32 cellular contexts compared by ENCODE assay signal in the genomic region with DNA sequence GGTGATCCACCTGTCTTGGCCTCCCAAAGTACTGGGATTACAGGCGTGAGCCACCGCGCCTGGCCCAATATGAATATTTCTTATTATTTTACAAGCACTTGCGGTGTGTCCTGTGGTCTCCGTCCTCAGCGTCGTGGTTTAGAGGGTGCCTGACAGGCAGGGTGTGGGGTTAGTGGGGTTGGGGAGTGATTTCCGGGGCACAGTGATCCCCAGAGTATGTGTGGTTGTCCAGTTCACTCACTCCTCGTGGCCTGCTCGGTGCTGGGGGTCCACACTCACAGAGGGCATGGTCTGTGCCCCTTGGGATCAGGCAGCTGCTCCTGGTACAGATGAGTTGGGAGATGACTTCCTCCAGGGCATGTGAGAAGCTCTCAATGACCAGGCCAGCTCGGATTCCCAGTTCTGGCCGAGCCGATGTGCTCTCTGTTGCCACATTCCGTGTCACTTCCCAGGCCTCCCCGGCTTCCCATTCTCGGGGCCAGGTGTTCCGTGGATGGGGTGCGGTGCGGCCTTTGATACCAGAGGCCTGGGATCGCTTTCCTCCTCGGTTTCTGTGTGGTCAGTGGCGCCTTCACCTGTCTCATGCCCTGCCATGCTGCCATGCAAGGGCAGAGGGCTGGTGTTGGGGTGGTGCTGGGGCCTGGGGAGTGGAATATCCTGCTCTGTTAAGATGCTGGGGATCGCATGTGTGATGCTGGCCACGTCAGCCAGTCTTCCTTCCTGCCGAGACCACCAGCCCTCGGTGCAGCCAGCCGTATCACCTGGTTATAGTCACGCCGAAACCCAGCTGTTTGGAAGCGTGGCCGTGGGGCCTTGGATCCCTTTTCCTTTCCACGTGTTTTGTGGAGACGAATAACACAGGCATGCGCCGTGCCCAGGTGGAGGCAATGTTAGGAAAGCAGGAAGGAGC. TPM values are rescaled to one million over a fixed set of nuclear protein-coding genes. Genes with fewer than 3 reads are reported as not detected.
A peak's percentile ranks its signal among the peaks of the same experiment; 100 is the strongest.
DNase-seq lines count a peak whose midpoint lies in the region; ATAC-seq, FAIRE-seq and TF ChIP-seq lines count a peak whose summit lies in the region.
"Had no signal": no experiment of that assay in that cellular context is flagged by ENCODE, and none has a peak within 500 bp of the region (broad histone marks: within the 10 kb centered on the region; RNA-seq: fewer than 3 reads in every experiment).

No MANE protein-coding gene starts in this region.

- H3K18ac ChIP-seq in neuronal stem cell (ENCODE audit: low read length), result peak overlapping the region; percentile 38

- H3K27me3 ChIP-seq in GM06990 (replicated peaks; ENCODE audit: control insufficient read depth, insufficient read depth, low read length), result no peaks in the 10 kb centered on the region
- H3K27me3 ChIP-seq in neuronal stem cell (ENCODE audit: control insufficient read depth in 3 of 3, insufficient read depth in 3 of 3, low read depth in 1 of 3, low read length in 3 of 3), result peaks cover 0 to 2% (median 0%) of the 10 kb centered on the region in 3 experiments
- H3K27me3 ChIP-seq in right lobe of liver, result no peaks in the 10 kb centered on the region
- H3K27me3 ChIP-seq: brain microvascular endothelial cell, esophagus squamous epithelium, left lung, SJSA1 had no signal

- H3K4me3 Mint-ChIP-seq in glutamatergic neuron (ENCODE audit: unreplicated experiment), result no peak overlapping the region
- H3K4me3 Mint-ChIP-seq: activated T-cell treated with anti-CD3 and anti-CD28 coated beads, Interleukin-2, amount 50 U/mL, for 24 hours; CD8-positive, alpha-beta T cell; endodermal cell; mesothelial cell of epicardium; naive thymus-derived CD8-positive, alpha-beta T cell had no signal

- peak overlapping the region; percentile 45 for H2BK15ac ChIP-seq in neuronal stem cell (ENCODE audit: low read length)

- no peaks in the 10 kb centered on the region for H3K79me2 ChIP-seq in OCI-LY7 (ENCODE audit: insufficient read depth, low read depth, low read length)
- H3K79me2 ChIP-seq: parathyroid adenoma had no signal

- no CpG with 5 or more reads among the region's 35 CpGs for WGBS in neuronal stem cell (ENCODE audit: extremely low coverage in 2 of 2, insufficient read length in 2 of 2, insufficient replicate concordance in 1 of 2), 2 donors
- WGBS in right lobe of liver (ENCODE audit: insufficient coverage, low coverage, low lambda C conversion rate, missing lambda C conversion rate), result 81% methylated on average over 21 of the region's 35 CpGs

- peak overlapping the region; percentile 46 for H3K23ac ChIP-seq in neuronal stem cell (ENCODE audit: low read depth, low read length, poor library complexity)

- H3K9me3 Mint-ChIP-seq in glutamatergic neuron (ENCODE audit: unreplicated experiment), result peaks cover 2% of the 10 kb centered on the region

- TF ChIP-seq POLR2A in GM12892 (IDR thresholded peaks at IDR 0.05; ENCODE audit: low read depth, low read length) (0 out of 2 replicates have a peak, but pooled peaks have one; percentile 43), right lobe of liver (IDR thresholded peaks at IDR 0.05) (no peak)

- H4K8ac ChIP-seq in neuronal stem cell (ENCODE audit: low read depth, low read length), result peak overlapping the region; percentile 24

- no peak overlapping the region for H4K91ac ChIP-seq in neuronal stem cell (ENCODE audit: low read depth, low read length, poor library complexity)

- H3K27ac ChIP-seq in OCI-LY7 (ENCODE audit: low read depth, low read length, poor library complexity, severe bottlenecking) (no peak overlapping the region), neuronal stem cell (replicated peaks; ENCODE audit: low read length) (no peak overlapping the region), right lobe of liver (no peak overlapping the region)
- H3K27ac ChIP-seq: brain microvascular endothelial cell, esophagus squamous epithelium, left lung, parathyroid adenoma, PC-9, SJSA1 had no signal

- peak overlapping the region; percentile 49 for H2BK5ac ChIP-seq in neuronal stem cell (ENCODE audit: low read length)

- TF ChIP-seq CTCF in GM06990 (IDR thresholded peaks at IDR 0.05; ENCODE audit: insufficient read depth, low read length, poor library complexity, severe bottlenecking) (no peak), OCI-LY7 (conservative IDR thresholded peaks at IDR 0.05; ENCODE audit: low read length) (no peak), glutamatergic neuron (IDR thresholded peaks at IDR 0.05; ENCODE audit: partially characterized antibody, unreplicated experiment) (no peak), right lobe of liver (IDR thresholded peaks at IDR 0.05) (no peak)

- DNase-seq in GM06990 (ENCODE audit: extremely low read depth, insufficient read length) (peak; percentile 70), GM12892 (ENCODE audit: insufficient read length) (no peak), OCI-LY7 (ENCODE audit: low spot score) (peak; percentile 14), neuronal stem cell (ENCODE audit: low spot score) (no peak), glutamatergic neuron (no peak), right lobe of liver (no peak)
- DNase-seq: activated CD4-positive, alpha-beta T cell treated with anti-CD3 and anti-CD28 coated beads for 1 hour; activated gamma-delta T cell treated with Interleukin-2 at 50 U/mL for 16 hours; activated T-cell treated with anti-CD3 and anti-CD28 coated beads, Interleukin-2, amount 50 U/mL, for 24 hours; brain microvascular endothelial cell; CD8-positive, alpha-beta T cell; DMS 273 treated with DMSO at 0.1 percent for 48 hours; endodermal cell; esophagus squamous epithelium; hippocampal formation; KBM-7; left lung; MM.1S; naive thymus-derived CD8-positive, alpha-beta T cell; NCI-H1417 treated with DMSO at 0.1 percent for 48 hours; NCI-H2107; NCI-H446; PC-9; T-helper 1 cell; trophoblast cell had no signal

- no peaks in the 10 kb centered on the region for H4K20me1 ChIP-seq in OCI-LY7 (ENCODE audit: insufficient read depth, low read length)

- peaks cover 5% of the 10 kb centered on the region for H3K36me3 Mint-ChIP-seq in glutamatergic neuron (ENCODE audit: unreplicated experiment)
- H3K36me3 Mint-ChIP-seq: CD8-positive, alpha-beta T cell; mesothelial cell of epicardium had no signal

- H2AK5ac ChIP-seq in neuronal stem cell (ENCODE audit: low read depth, low read length), result peak overlapping the region; percentile 88

- intact Hi-C loops in OCI-LY7 (cut with micrococcal nuclease; ENCODE audit: unreplicated experiment) (no loop called here), right lobe of liver (cut with DNase I) (no loop called here)

- FAIRE-seq in GM12892 (lab: Jason Lieb, UNC), result peak; percentile 51
- FAIRE-seq: colon, frontal cortex had no signal

- no peak overlapping the region for H3K4me2 ChIP-seq in OCI-LY7 (ENCODE audit: low read length)
- H3K4me2 ChIP-seq in neuronal stem cell (ENCODE audit: insufficient read depth, low read length, poor library complexity, severe bottlenecking), result no peak overlapping the region
- H3K4me2 ChIP-seq: PC-9 had no signal

- CTCF ChIA-PET in OCI-LY7 (lab: Charles Lee; ENCODE audit: unreplicated experiment), result no interaction called here

- H2BK120ac ChIP-seq in neuronal stem cell (ENCODE audit: low read depth, low read length), result peak overlapping the region; percentile 24

- H2AFZ ChIP-seq in OCI-LY7 (ENCODE audit: low read length) (no peak overlapping the region), neuronal stem cell (ENCODE audit: low read length) (no peak overlapping the region)
- H2AFZ ChIP-seq: parathyroid adenoma, PC-9 had no signal

- peaks cover 8% of the 10 kb centered on the region for H3K4me1 ChIP-seq in OCI-LY7 (ENCODE audit: insufficient read depth, low read length, poor library complexity, severe bottlenecking)
- H3K4me1 ChIP-seq in neuronal stem cell (ENCODE audit: control insufficient read depth in 2 of 2, insufficient read depth in 1 of 2, low read depth in 1 of 2, low read length in 2 of 2), result peaks cover 0 to 7% of the 10 kb centered on the region in 2 donors
- no peaks in the 10 kb centered on the region for H3K4me1 ChIP-seq in right lobe of liver
- H3K4me1 ChIP-seq: parathyroid adenoma had no signal

- H3K9me2 ChIP-seq in OCI-LY7 (ENCODE audit: insufficient read depth, low read length), result no peaks in the 10 kb centered on the region

- ATAC-seq in GM18520 (IDR thresholded peaks at IDR 0.05; ENCODE audit: unreplicated experiment) (no peak), right lobe of liver (no peak)
- ATAC-seq: CD8-positive, alpha-beta T cell; left lung; naive thymus-derived CD8-positive, alpha-beta T cell had no signal

- peak overlapping the region; percentile 40 for H3K4ac ChIP-seq in neuronal stem cell (ENCODE audit: low read length)

- H3K9ac ChIP-seq in neuronal stem cell (ENCODE audit: low read depth, low read length, poor library complexity), result no peak overlapping the region
- H3K9ac ChIP-seq: parathyroid adenoma had no signal

- H3K9me3 ChIP-seq in OCI-LY7 (ENCODE audit: low read length), result no peaks in the 10 kb centered on the region
- no peaks in the 10 kb centered on the region for H3K9me3 ChIP-seq in neuronal stem cell (replicated peaks in 1 of 2; ENCODE audit: control insufficient read depth in 2 of 2, insufficient read depth in 1 of 2, low read depth in 1 of 2, low read length in 2 of 2)
- H3K9me3 ChIP-seq in right lobe of liver, result no peaks in the 10 kb centered on the region
- H3K9me3 ChIP-seq: SJSA1 had no signal

- H3K36me3 ChIP-seq in GM06990 (ENCODE audit: control insufficient read depth, insufficient read depth, low read length) (no peaks in the 10 kb centered on the region; the same call in 1 of the 2 replicates), OCI-LY7 (ENCODE audit: insufficient read depth, low read length) (no peaks in the 10 kb centered on the region), neuronal stem cell (replicated peaks in 1 of 2; ENCODE audit: control insufficient read depth in 2 of 2, insufficient read depth in 2 of 2, low read length in 2 of 2) (no peaks in the 10 kb centered on the region), right lobe of liver (no peaks in the 10 kb centered on the region)
- H3K36me3 ChIP-seq: brain microvascular endothelial cell, esophagus squamous epithelium, left lung, SJSA1 had no signal

- no TSS peak for BruUV-seq in OCI-LY7 (replicated peaks; lab: Mats Ljungman, UMichigan)

- H3K4me3 ChIP-seq in GM06990 (replicated peaks; ENCODE audit: low read depth, low read length), result no peak overlapping the region
- H3K4me3 ChIP-seq in OCI-LY7 (ENCODE audit: low read depth, low read length, poor library complexity, severe bottlenecking), result no peak overlapping the region
- H3K4me3 ChIP-seq in neuronal stem cell (ENCODE audit: low read length in 2 of 2), result no peak overlapping the region
- H3K4me3 ChIP-seq in right lobe of liver, result no peak overlapping the region
- H3K4me3 ChIP-seq: esophagus squamous epithelium, left lung, PC-9, SJSA1 had no signal

- H2BK12ac ChIP-seq in neuronal stem cell (ENCODE audit: low read length), result no peak overlapping the region

- POLR2A ChIA-PET in OCI-LY7 (lab: Charles Lee), result no interaction called here

- no peak overlapping the region for H3K27ac Mint-ChIP-seq in glutamatergic neuron (ENCODE audit: unreplicated experiment)
- H3K27ac Mint-ChIP-seq: activated T-cell treated with anti-CD3 and anti-CD28 coated beads, Interleukin-2, amount 50 U/mL, for 24 hours; CD8-positive, alpha-beta T cell; endodermal cell; mesothelial cell of epicardium; naive thymus-derived CD8-positive, alpha-beta T cell had no signal

- no peaks in the 10 kb centered on the region for H3K79me1 ChIP-seq in neuronal stem cell (ENCODE audit: low read depth, low read length)

- peak overlapping the region; percentile 5 for H3K14ac ChIP-seq in neuronal stem cell (ENCODE audit: low read length)

- no peaks in the 10 kb centered on the region for H3K4me1 Mint-ChIP-seq in glutamatergic neuron (ENCODE audit: low read depth, unreplicated experiment)
- H3K4me1 Mint-ChIP-seq: mesothelial cell of epicardium had no signal

- peaks cover 3% of the 10 kb centered on the region for H3K27me3 Mint-ChIP-seq in glutamatergic neuron (ENCODE audit: unreplicated experiment)

RNA-seq across cellular contexts. Expression of gene PARVB, which starts 39.6 kb away (rescaled TPM):
- 145 TPM for polyA plus RNA-seq in GM12892 (2012; ENCODE audit: missing spikeins)
- total RNA-seq in OCI-LY7 (2014; rRNA removed; shearing (Covaris generic)), result 0.05 TPM in 1 of 2 replicates, not detected in the other
- total RNA-seq in OCI-LY7 (2022), result 0.34 and 0.42 TPM in 2 replicates
- polyA plus RNA-seq in neuronal stem cell (2013, experiment 1 of 2), result 7.7 TPM
- 7.4 TPM for polyA plus RNA-seq in neuronal stem cell (2013, experiment 2 of 2)
- total RNA-seq in glutamatergic neuron (ENCODE audit: unreplicated experiment), result 7.7 TPM
- 10 to 100 TPM; 14.2 to 21.3 (median 15.2) TPM for total RNA-seq in right lobe of liver
- total RNA-seq: HT-29 had no signal

Comparison
In these comparisons a context has a peak if more than half of its experiments do, and no peak if none do; other contexts are left out.
1. DNase-seq: peak in GM06990 (single experiment) and OCI-LY7 (single experiment); none in GM12892 (single experiment), neuronal stem cell (single experiment), glutamatergic neuron (single experiment) and right lobe of liver (0 of 3).